1 cellular context compared by ENCODE assay signal in the genomic region with DNA sequence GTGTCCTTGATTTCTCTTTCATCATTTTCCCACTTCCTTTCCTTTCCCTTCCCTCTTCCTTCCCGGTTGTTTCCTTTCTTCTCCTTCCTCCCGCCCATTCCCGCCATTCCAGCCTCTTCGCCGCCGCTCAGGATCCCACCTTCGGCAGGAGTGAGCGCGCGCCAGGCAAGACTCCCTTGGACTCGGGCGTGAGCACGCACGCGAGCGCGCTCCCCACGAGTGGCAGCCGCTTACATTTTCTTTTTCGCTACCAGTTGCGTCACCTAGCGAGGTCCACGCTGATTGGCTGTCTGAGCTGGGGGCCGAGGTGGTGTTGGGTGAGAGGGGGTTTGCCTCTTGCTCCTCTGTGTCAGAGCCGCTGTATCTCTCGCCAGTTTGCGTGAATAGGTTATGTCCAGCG.
A peak's percentile ranks its signal among the peaks of the same experiment; 100 is the strongest.
TF ChIP-seq lines count a peak whose summit lies in the region.

No MANE protein-coding gene starts in this region.

TF ChIP-seq in IMR-90, 13 proteins besides CTCF, POLR2A, EP300 and RAD21:
- peak; percentile 80 for TF ChIP-seq RFX5 (IDR thresholded peaks at IDR 0.05; ENCODE audit: low read depth, low read length)
- TF ChIP-seq CEBPB (IDR thresholded peaks at IDR 0.05; ENCODE audit: low read depth, low read length): peak; percentile 77
- TF ChIP-seq, protein P1, sequence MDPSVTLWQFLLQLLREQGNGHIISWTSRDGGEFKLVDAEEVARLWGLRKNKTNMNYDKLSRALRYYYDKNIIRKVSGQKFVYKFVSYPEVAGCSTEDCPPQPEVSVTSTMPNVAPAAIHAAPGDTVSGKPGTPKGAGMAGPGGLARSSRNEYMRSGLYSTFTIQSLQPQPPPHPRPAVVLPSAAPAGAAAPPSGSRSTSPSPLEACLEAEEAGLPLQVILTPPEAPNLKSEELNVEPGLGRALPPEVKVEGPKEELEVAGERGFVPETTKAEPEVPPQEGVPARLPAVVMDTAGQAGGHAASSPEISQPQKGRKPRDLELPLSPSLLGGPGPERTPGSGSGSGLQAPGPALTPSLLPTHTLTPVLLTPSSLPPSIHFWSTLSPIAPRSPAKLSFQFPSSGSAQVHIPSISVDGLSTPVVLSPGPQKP (IDR thresholded peaks at IDR 0.05; ENCODE audit: borderline replicate concordance, low read depth, low read length): no peak
- no peak for TF ChIP-seq SMC3 (IDR thresholded peaks at IDR 0.05; ENCODE audit: low read depth, low read length)
- TF ChIP-seq MAFK (IDR thresholded peaks at IDR 0.05; ENCODE audit: low read depth, low read length): no peak
- peak; percentile 35; the same call in 1 of the 2 replicates for TF ChIP-seq BHLHE40 (IDR thresholded peaks at IDR 0.05; ENCODE audit: low read depth, low read length)
- TF ChIP-seq, protein P2, sequence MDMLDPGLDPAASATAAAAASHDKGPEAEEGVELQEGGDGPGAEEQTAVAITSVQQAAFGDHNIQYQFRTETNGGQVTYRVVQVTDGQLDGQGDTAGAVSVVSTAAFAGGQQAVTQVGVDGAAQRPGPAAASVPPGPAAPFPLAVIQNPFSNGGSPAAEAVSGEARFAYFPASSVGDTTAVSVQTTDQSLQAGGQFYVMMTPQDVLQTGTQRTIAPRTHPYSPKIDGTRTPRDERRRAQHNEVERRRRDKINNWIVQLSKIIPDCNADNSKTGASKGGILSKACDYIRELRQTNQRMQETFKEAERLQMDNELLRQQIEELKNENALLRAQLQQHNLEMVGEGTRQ (IDR thresholded peaks at IDR 0.05; ENCODE audit: low read depth, low read length): no peak
- no peak for TF ChIP-seq RCOR1 (IDR thresholded peaks at IDR 0.05; ENCODE audit: insufficient replicate concordance, low read length)
- TF ChIP-seq MAZ (IDR thresholded peaks at IDR 0.05; ENCODE audit: borderline replicate concordance, low read depth, low read length): no peak
